ENCODE assay signal across 8 cellular contexts in the genomic region with DNA sequence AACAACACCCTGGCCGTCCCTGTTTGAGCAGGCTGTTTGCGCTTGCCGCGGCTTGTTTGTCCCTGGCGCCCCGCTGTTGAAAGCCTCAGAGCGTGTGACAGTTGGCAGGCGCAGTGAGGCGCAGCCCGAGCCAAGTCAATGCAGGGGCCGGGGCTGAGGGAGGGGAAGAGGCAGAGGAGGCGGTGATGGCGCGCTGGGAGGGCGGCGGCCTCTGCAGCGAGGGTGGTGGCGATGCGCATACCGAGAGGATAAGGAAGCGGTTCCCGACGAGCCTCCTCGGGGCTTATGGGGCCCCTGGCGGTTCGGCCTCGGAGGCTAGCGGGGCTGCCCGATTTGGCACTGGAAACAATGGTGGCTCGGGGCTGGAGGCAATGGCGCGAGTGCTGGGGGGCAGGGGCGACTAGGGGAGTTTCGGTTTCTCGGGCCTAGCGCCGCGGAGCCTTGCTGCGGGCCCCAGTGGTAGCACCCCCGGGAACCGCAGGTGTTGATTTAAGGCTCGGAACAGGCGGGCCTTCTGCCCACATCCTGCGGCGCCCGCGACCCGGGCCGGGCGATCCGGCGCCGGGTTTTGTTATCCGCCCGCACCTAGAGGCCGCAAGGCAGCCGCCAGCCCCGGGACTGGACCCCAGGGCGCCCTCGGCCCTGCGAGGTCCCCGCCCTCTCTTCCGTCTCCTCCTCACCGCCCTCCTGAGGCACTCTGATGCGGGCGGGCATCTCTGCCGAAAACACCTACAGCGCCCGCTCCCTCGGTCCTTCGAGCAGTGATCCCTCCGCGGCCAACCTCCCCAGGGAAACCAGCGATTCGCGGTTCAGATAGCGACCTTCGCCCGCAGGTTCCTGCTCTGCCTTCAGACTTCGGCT. TPM values are rescaled to one million over a fixed set of nuclear protein-coding genes. Genes with fewer than 3 reads are reported as not detected.
DNase-seq lines count a peak whose midpoint lies in the region; ATAC-seq and TF ChIP-seq lines count a peak whose summit lies in the region.

No MANE protein-coding gene starts in this region.

- POLR2A ChIA-PET in activated CD4-positive, alpha-beta T cell treated with anti-CD3 and anti-CD28 coated beads for 36 hours (lab: Charles Lee) = interaction anchor here (0.8 to 1.3 kb wide), 2 partner anchors 28 to 65 kb away, joined by 3 to 5 read pairs; no protein-coding TSS in a partner anchor

- TF ChIP-seq CTCF in choroid plexus epithelial cell (conservative IDR thresholded peaks at IDR 0.05; ENCODE audit: low read depth, low read length) = no peak

- H3K4me3 Mint-ChIP-seq in activated CD4-positive, alpha-beta T cell treated with anti-CD3 and anti-CD28 coated beads for 36 hours = peak overlapping the region; percentile 96

- peak; percentile 68 for ATAC-seq in HG03439 (IDR thresholded peaks at IDR 0.05; ENCODE audit: unreplicated experiment)
- ATAC-seq in activated CD4-positive, alpha-beta T cell treated with anti-CD3 and anti-CD28 coated beads for 36 hours = peak; percentile 74

- peaks cover 14% of the 10 kb centered on the region for H3K36me3 Mint-ChIP-seq in activated CD4-positive, alpha-beta T cell treated with anti-CD3 and anti-CD28 coated beads for 36 hours (ENCODE audit: low read depth)

- peak overlapping the region; percentile 86 for H3K4me3 ChIP-seq in choroid plexus epithelial cell (ENCODE audit: low read depth, low read length)

- CTCF ChIA-PET in activated CD4-positive, alpha-beta T cell treated with anti-CD3 and anti-CD28 coated beads for 36 hours (lab: Charles Lee) = interaction anchor here (1.1 kb wide), 1 partner anchor 63 kb away, joined by 4 read pairs; no protein-coding TSS in a partner anchor

- peak overlapping the region; percentile 98 for H3K27ac Mint-ChIP-seq in activated CD4-positive, alpha-beta T cell treated with anti-CD3 and anti-CD28 coated beads for 36 hours

- H3K9me3 Mint-ChIP-seq in activated CD4-positive, alpha-beta T cell treated with anti-CD3 and anti-CD28 coated beads for 36 hours (ENCODE audit: low read depth) = no peaks in the 10 kb centered on the region

- DNase-seq in AML-193 (lab: John Stamatoyannopoulos, UW) = peak; percentile 89 to 94
- peak; percentile 87 for DNase-seq in NCI-H510A (lab: John Stamatoyannopoulos, UW)
- peak; percentile 96 for DNase-seq in activated CD4-positive, alpha-beta T cell treated with anti-CD3 and anti-CD28 coated beads for 36 hours
- DNase-seq in choroid plexus epithelial cell (ENCODE audit: low read depth) = peak; percentile 96
- peak; percentile 98 for DNase-seq in kidney tubule cell (ENCODE audit: low spot score)
- peak; percentile 80 to 87 for DNase-seq in stimulated activated CD4-positive, alpha-beta T cell treated with anti-CD3 and anti-CD28 coated beads, Interleukin-1b, Interleukin-23, amount 100 ng/mL, for 1 hour (ENCODE audit: low read depth in 2 of 2)

- intact Hi-C loops in activated CD4-positive, alpha-beta T cell treated with anti-CD3 and anti-CD28 coated beads for 36 hours (cut with DNase I, micrococcal nuclease) = loop anchor here (1.0 to 5.0 kb wide), 20 partner anchors 16 to 1994 kb away; a partner anchor contains a TSS

- H3K4me1 Mint-ChIP-seq in activated CD4-positive, alpha-beta T cell treated with anti-CD3 and anti-CD28 coated beads for 36 hours = peaks cover 60% of the 10 kb centered on the region

- TF ChIP-seq POLR2A in GM19193 (IDR thresholded peaks at IDR 0.05; ENCODE audit: extremely low read depth, insufficient read depth, insufficient read length) = peak; percentile 80

- H3K27me3 Mint-ChIP-seq in activated CD4-positive, alpha-beta T cell treated with anti-CD3 and anti-CD28 coated beads for 36 hours = no peaks in the 10 kb centered on the region

RNA-seq across cellular contexts. Expression of a gene that starts 1.0 kb away (rescaled TPM):
- 10 to 100 TPM; 45.8 to 46.7 TPM for total RNA-seq in activated CD4-positive, alpha-beta T cell treated with anti-CD3 and anti-CD28 coated beads for 36 hours

RNA-seq across cellular contexts. Expression of a gene that starts 58.6 kb away (rescaled TPM):
- 10 to 100 TPM; 57.3 to 60.7 TPM for total RNA-seq in activated CD4-positive, alpha-beta T cell treated with anti-CD3 and anti-CD28 coated beads for 36 hours

Comparison
In these comparisons a context has a peak if more than half of its experiments do, and no peak if none do; other contexts are left out.
1. Peak in every context shown above with its lines: DNase-seq, ATAC-seq and H3K4me3 ChIP-seq.